In genomic region chr6:15363523-15364400, GRCh38 we compare ENCODE assay signal across 11 cellular contexts.
DNase-seq lines count a peak whose midpoint lies in the region; ATAC-seq and TF ChIP-seq lines count a peak whose summit lies in the region.
"Had no signal": no experiment of that assay in that cellular context is flagged by ENCODE, and none has a peak within 500 bp of the region (broad histone marks: within the 10 kb centered on the region; RNA-seq: fewer than 3 reads in every experiment).

No MANE protein-coding gene starts in this region.

- DNase-seq in activated CD4-positive, alpha-beta T cell treated with anti-CD3 and anti-CD28 coated beads, Interleukin-2, amount 10 ng/mL, durations not matched to agents 24 days and 14 days = no peak
- no peak for DNase-seq in activated CD4-positive, alpha-beta T cell treated with anti-CD3 and anti-CD28 coated beads, Interleukin-2, amount 50 U/mL, for 4 hours
- DNase-seq in activated B cell treated with CpG ODN at 0.5 μM for 24 hours = no peak
- no peak for DNase-seq in gastrocnemius medialis
- DNase-seq in NCI-H1694 (lab: John Stamatoyannopoulos, UW) = no peak
- DNase-seq in dedifferentiated amniotic fluid mesenchymal stem cell (ENCODE audit: extremely low spot score) = no peak
- DNase-seq: activated CD4-positive, CD25-positive, alpha-beta regulatory T cell treated with anti-CD3 and anti-CD28 coated beads, Interleukin-2, amount 50 U/mL, for 72 hours; NCI-H1694 treated with DMSO at 0.1 percent for 48 hours had no signal

- H3K27ac ChIP-seq in gastrocnemius medialis = peak overlapping the region; percentile 62 to 73 (median 67)

- peaks cover 76 to 85% of the 10 kb centered on the region in 2 donors for H3K4me1 ChIP-seq in gastrocnemius medialis

- no peak overlapping the region for H3K4me3 ChIP-seq in gastrocnemius medialis

- H3K27me3 ChIP-seq in gastrocnemius medialis = no peaks in the 10 kb centered on the region

- no peaks in the 10 kb centered on the region for H3K9me3 ChIP-seq in gastrocnemius medialis

- POLR2A ChIA-PET in activated B cell treated with CpG ODN at 0.5 μM for 24 hours (lab: Charles Lee) = no interaction called here

- H3K4me1 Mint-ChIP-seq in activated CD4-positive, alpha-beta T cell treated with anti-CD3 and anti-CD28 coated beads, Interleukin-2, amount 10 ng/mL, durations not matched to agents 24 days and 14 days = peaks cover 38% of the 10 kb centered on the region
- H3K4me1 Mint-ChIP-seq in activated B cell treated with CpG ODN at 0.5 μM for 24 hours = peaks cover 38% of the 10 kb centered on the region

- ATAC-seq in HG02759 (IDR thresholded peaks at IDR 0.05; ENCODE audit: unreplicated experiment) (peak; percentile 65), activated B cell treated with CpG ODN at 0.5 μM for 24 hours (ENCODE audit: low read depth) (peak; percentile 38), gastrocnemius medialis (no peak), HG03280 (IDR thresholded peaks at IDR 0.05; ENCODE audit: unreplicated experiment) (no peak)

- intact Hi-C loops in activated CD4-positive, alpha-beta T cell treated with anti-CD3 and anti-CD28 coated beads, Interleukin-2, amount 10 ng/mL, durations not matched to agents 24 days and 14 days (cut with micrococcal nuclease) = no loop called here
- intact Hi-C loops in activated B cell treated with CpG ODN at 0.5 μM for 24 hours (cut with micrococcal nuclease) (loop anchor here (5.0 kb wide), 1 partner anchor 36 kb away; no protein-coding TSS in a partner anchor), gastrocnemius medialis (cut with DNase I; ENCODE audit: low total_unique reads) (loop anchor here (5.0 kb wide), 1 partner anchor 119 kb away; no protein-coding TSS in a partner anchor)

- H3K36me3 ChIP-seq in gastrocnemius medialis = no peaks in the 10 kb centered on the region

- CTCF ChIA-PET in activated B cell treated with CpG ODN at 0.5 μM for 24 hours (lab: Charles Lee) = no interaction called here

- no peaks in the 10 kb centered on the region for H3K27me3 Mint-ChIP-seq in activated CD4-positive, alpha-beta T cell treated with anti-CD3 and anti-CD28 coated beads, Interleukin-2, amount 10 ng/mL, durations not matched to agents 24 days and 14 days
- H3K27me3 Mint-ChIP-seq in activated B cell treated with CpG ODN at 0.5 μM for 24 hours = no peaks in the 10 kb centered on the region
- H3K27me3 Mint-ChIP-seq: dendritic cell treated with granulocyte-macrophage colony-stimulating factor and Interleukin-4, amounts not matched to agents 40 ng/mL and 50 ng/mL, for 4 days had no signal

- peaks cover 29% of the 10 kb centered on the region for H3K36me3 Mint-ChIP-seq in activated CD4-positive, alpha-beta T cell treated with anti-CD3 and anti-CD28 coated beads, Interleukin-2, amount 10 ng/mL, durations not matched to agents 24 days and 14 days (ENCODE audit: low read depth)
- H3K36me3 Mint-ChIP-seq in activated B cell treated with CpG ODN at 0.5 μM for 24 hours (ENCODE audit: low read depth) = peaks cover 10% of the 10 kb centered on the region

- TF ChIP-seq POLR2A in gastrocnemius medialis (IDR thresholded peaks at IDR 0.05) = no peak

- in situ Hi-C loops in gastrocnemius medialis (cut with MboI; ENCODE audit: low sequenced_read_pairs in 4 of 4) = loop anchor here in 1 of 4 donors (25.0 kb wide), 1 partner anchor 101 kb away; no protein-coding TSS in a partner anchor

- no peak overlapping the region for H3K4me3 Mint-ChIP-seq in activated CD4-positive, alpha-beta T cell treated with anti-CD3 and anti-CD28 coated beads, Interleukin-2, amount 10 ng/mL, durations not matched to agents 24 days and 14 days
- no peak overlapping the region for H3K4me3 Mint-ChIP-seq in activated B cell treated with CpG ODN at 0.5 μM for 24 hours
- H3K4me3 Mint-ChIP-seq: dendritic cell treated with granulocyte-macrophage colony-stimulating factor and Interleukin-4, amounts not matched to agents 40 ng/mL and 50 ng/mL, for 4 days had no signal

- peak overlapping the region; percentile 8 for H3K27ac Mint-ChIP-seq in activated CD4-positive, alpha-beta T cell treated with anti-CD3 and anti-CD28 coated beads, Interleukin-2, amount 10 ng/mL, durations not matched to agents 24 days and 14 days
- H3K27ac Mint-ChIP-seq in activated B cell treated with CpG ODN at 0.5 μM for 24 hours = no peak overlapping the region
- H3K27ac Mint-ChIP-seq: dendritic cell treated with granulocyte-macrophage colony-stimulating factor and Interleukin-4, amounts not matched to agents 40 ng/mL and 50 ng/mL, for 4 days had no signal

- no peak for TF ChIP-seq CTCF in activated B cell treated with CpG ODN at 0.5 μM for 24 hours (IDR thresholded peaks at IDR 0.05)
- no peak for TF ChIP-seq CTCF in gastrocnemius medialis (IDR thresholded peaks at IDR 0.05 in 4 of 5, conservative IDR thresholded peaks at IDR 0.05 in 1 of 5)

- peaks cover 4% of the 10 kb centered on the region for H3K9me3 Mint-ChIP-seq in activated CD4-positive, alpha-beta T cell treated with anti-CD3 and anti-CD28 coated beads, Interleukin-2, amount 10 ng/mL, durations not matched to agents 24 days and 14 days
- no peaks in the 10 kb centered on the region for H3K9me3 Mint-ChIP-seq in activated B cell treated with CpG ODN at 0.5 μM for 24 hours
- H3K9me3 Mint-ChIP-seq: dendritic cell treated with granulocyte-macrophage colony-stimulating factor and Interleukin-4, amounts not matched to agents 40 ng/mL and 50 ng/mL, for 4 days had no signal

Comparison
In these comparisons a context has a peak if more than half of its experiments do, and no peak if none do; other contexts are left out.
1. ATAC-seq: peak in HG02759 (single experiment) and activated B cell treated with CpG ODN at 0.5 μM for 24 hours (single experiment); none in gastrocnemius medialis (0 of 2) and HG03280 (single experiment).